37 cellular contexts compared by ENCODE assay signal in genomic region chr1:187872555-187872954, GRCh38.
"Had no signal": no experiment of that assay in that cellular context is flagged by ENCODE, and none has a peak within 500 bp of the region (broad histone marks: within the 10 kb centered on the region; RNA-seq: fewer than 3 reads in every experiment).

No MANE protein-coding gene starts in this region.

- H3K27ac ChIP-seq: ascending aorta, cardiac muscle cell, VCaP had no signal

- H3K4me1 ChIP-seq: adrenal gland, ascending aorta had no signal

- H3K4me3 Mint-ChIP-seq: activated CD4-positive, alpha-beta memory T cell treated with anti-CD3 and anti-CD28 coated beads, Interleukin-2, amount 10 ng/mL, durations not matched to agents 7 days and 5 days; activated CD4-positive, alpha-beta T cell treated with anti-CD3 and anti-CD28 coated beads for 36 hours; activated CD4-positive, alpha-beta T cell treated with anti-CD3 and anti-CD28 coated beads, Interleukin-2, amount 10 ng/mL, durations not matched to agents 7 days and 5 days; activated CD8-positive, alpha-beta memory T cell treated with anti-CD3 and anti-CD28 coated beads, Interleukin-2, amount 10 ng/mL, durations not matched to agents 7 days and 5 days; activated CD8-positive, alpha-beta T cell treated with anti-CD3 and anti-CD28 coated beads, Interleukin-2, amount 10 ng/mL, durations not matched to agents 7 days and 5 days; activated naive CD8-positive, alpha-beta T cell treated with anti-CD3 and anti-CD28 coated beads for 36 hours; activated T-cell treated with anti-CD3 and anti-CD28 coated beads, Interleukin-2, amount 50 U/mL, for 24 hours; brain; central memory CD8-positive, alpha-beta T cell; T-helper 1 cell treated with Interleukin-12 subunit alpha and Interleukin-12 subunit beta and Interleukin-4 antibody, amounts not matched to agents 30 μg/mL and 1 μg/mL, for 36 hours; T-helper 2 cell treated with Interferon-gamma antibody and Interleukin-4, amounts not matched to agents 5 μg/mL and 100 μg/mL, for 36 hours; WTC11 had no signal

- H3K4me1 Mint-ChIP-seq: activated CD4-positive, alpha-beta memory T cell treated with anti-CD3 and anti-CD28 coated beads, Interleukin-2, amount 10 ng/mL, durations not matched to agents 7 days and 5 days; activated CD4-positive, alpha-beta T cell treated with anti-CD3 and anti-CD28 coated beads for 36 hours; activated CD4-positive, alpha-beta T cell treated with anti-CD3 and anti-CD28 coated beads, Interleukin-2, amount 10 ng/mL, durations not matched to agents 7 days and 5 days; activated CD8-positive, alpha-beta memory T cell treated with anti-CD3 and anti-CD28 coated beads, Interleukin-2, amount 10 ng/mL, durations not matched to agents 7 days and 5 days; activated naive CD8-positive, alpha-beta T cell treated with anti-CD3 and anti-CD28 coated beads for 36 hours; central memory CD8-positive, alpha-beta T cell had no signal

- H3K27ac Mint-ChIP-seq: activated CD4-positive, alpha-beta memory T cell treated with anti-CD3 and anti-CD28 coated beads, Interleukin-2, amount 10 ng/mL, durations not matched to agents 7 days and 5 days; activated CD4-positive, alpha-beta T cell treated with anti-CD3 and anti-CD28 coated beads for 36 hours; activated CD4-positive, alpha-beta T cell treated with anti-CD3 and anti-CD28 coated beads, Interleukin-2, amount 10 ng/mL, durations not matched to agents 7 days and 5 days; activated CD8-positive, alpha-beta memory T cell treated with anti-CD3 and anti-CD28 coated beads, Interleukin-2, amount 10 ng/mL, durations not matched to agents 7 days and 5 days; activated CD8-positive, alpha-beta T cell treated with anti-CD3 and anti-CD28 coated beads, Interleukin-2, amount 10 ng/mL, durations not matched to agents 7 days and 5 days; activated naive CD4-positive, alpha-beta T cell treated with anti-CD3 and anti-CD28 coated beads, Interleukin-2, amount 50 U/mL, for 72 hours; activated naive CD8-positive, alpha-beta T cell treated with anti-CD3 and anti-CD28 coated beads for 36 hours; activated T-cell treated with anti-CD3 and anti-CD28 coated beads, Interleukin-2, amount 50 U/mL, for 24 hours; activated T-helper 2 cell treated with anti-CD3 and anti-CD28 coated beads, Interferon-gamma antibody, Interleukin-2, Interleukin-4, amounts not matched to agents 10 μg/mL and 5 μg/mL and 100 μg/mL, durations not matched to agents 14 hours and 24 hours and 36 hours; T-helper 1 cell treated with Interleukin-12 subunit alpha and Interleukin-12 subunit beta and Interleukin-4 antibody, amounts not matched to agents 30 μg/mL and 1 μg/mL, for 36 hours; T-helper 2 cell treated with Interferon-gamma antibody and Interleukin-4, amounts not matched to agents 5 μg/mL and 100 μg/mL, for 36 hours; WTC11 had no signal

- H3K27me3 ChIP-seq: adrenal gland, ascending aorta, cardiac muscle cell had no signal

- H3K27me3 Mint-ChIP-seq: activated CD4-positive, alpha-beta memory T cell treated with anti-CD3 and anti-CD28 coated beads, Interleukin-2, amount 10 ng/mL, durations not matched to agents 7 days and 5 days; activated CD4-positive, alpha-beta T cell treated with anti-CD3 and anti-CD28 coated beads for 36 hours; activated CD4-positive, alpha-beta T cell treated with anti-CD3 and anti-CD28 coated beads, Interleukin-2, amount 10 ng/mL, durations not matched to agents 7 days and 5 days; activated CD8-positive, alpha-beta memory T cell treated with anti-CD3 and anti-CD28 coated beads, Interleukin-2, amount 10 ng/mL, durations not matched to agents 7 days and 5 days; activated naive CD8-positive, alpha-beta T cell treated with anti-CD3 and anti-CD28 coated beads for 36 hours; activated T-cell treated with anti-CD3 and anti-CD28 coated beads, Interleukin-2, amount 50 U/mL, for 24 hours; brain; central memory CD8-positive, alpha-beta T cell had no signal

- H3K4me3 ChIP-seq: adrenal gland, ascending aorta, cardiac muscle cell had no signal

- H3K9me3 ChIP-seq: adrenal gland, ascending aorta had no signal

- ATAC-seq: activated CD4-positive, alpha-beta T cell treated with anti-CD3 and anti-CD28 coated beads for 36 hours; activated CD4-positive, CD25-positive, alpha-beta regulatory T cell treated with anti-CD3 and anti-CD28 coated beads, Interleukin-2, amount 50 U/mL, for 24 hours; activated CD8-positive, alpha-beta memory T cell treated with anti-CD3 and anti-CD28 coated beads, Interleukin-2, amount 10 ng/mL, durations not matched to agents 7 days and 5 days; activated CD8-positive, alpha-beta T cell treated with anti-CD3 and anti-CD28 coated beads, Interleukin-2, amount 10 ng/mL, durations not matched to agents 7 days and 5 days; activated naive CD4-positive, alpha-beta T cell treated with anti-CD3 and anti-CD28 coated beads, Interleukin-2, amount 50 U/mL, for 72 hours; WTC11 had no signal

- H3K36me3 Mint-ChIP-seq: activated CD8-positive, alpha-beta memory T cell treated with anti-CD3 and anti-CD28 coated beads, Interleukin-2, amount 10 ng/mL, durations not matched to agents 7 days and 5 days; activated naive CD8-positive, alpha-beta T cell treated with anti-CD3 and anti-CD28 coated beads for 36 hours; brain had no signal

- DNase-seq: activated CD4-positive, alpha-beta memory T cell treated with anti-CD3 and anti-CD28 coated beads, Interleukin-2, amount 10 ng/mL, durations not matched to agents 7 days and 5 days; activated CD4-positive, alpha-beta T cell treated with anti-CD3 and anti-CD28 coated beads for 1 hour; activated CD4-positive, alpha-beta T cell treated with anti-CD3 and anti-CD28 coated beads for 36 hours; activated CD4-positive, alpha-beta T cell treated with anti-CD3 and anti-CD28 coated beads for 48 hours; activated CD4-positive, alpha-beta T cell treated with anti-CD3 and anti-CD28 coated beads, Interleukin-2, amount 10 ng/mL, durations not matched to agents 7 days and 5 days; activated CD4-positive, alpha-beta T cell treated with anti-CD3 and anti-CD28 coated beads, Interleukin-2, amount 50 U/mL, for 48 hours; activated CD4-positive, CD25-positive, alpha-beta regulatory T cell; activated CD8-positive, alpha-beta memory T cell treated with anti-CD3 and anti-CD28 coated beads for 24 hours; activated CD8-positive, alpha-beta memory T cell treated with anti-CD3 and anti-CD28 coated beads, Interleukin-2, amount 10 ng/mL, durations not matched to agents 7 days and 5 days; activated CD8-positive, alpha-beta memory T cell treated with anti-CD3 and anti-CD28 coated beads, Interleukin-2, amount 50 U/mL, for 48 hours; activated CD8-positive, alpha-beta T cell treated with anti-CD3 and anti-CD28 coated beads, Interleukin-2, amount 10 ng/mL, durations not matched to agents 7 days and 5 days; activated effector memory CD4-positive, alpha-beta T cell treated with Interleukin-2 at 50 U/mL for 16 hours; activated gamma-delta T cell; activated naive CD4-positive, alpha-beta T cell treated with anti-CD3 and anti-CD28 coated beads, Interleukin-2, amount 50 U/mL, for 16 hours; activated naive CD8-positive, alpha-beta T cell treated with anti-CD3 and anti-CD28 coated beads for 36 hours; activated T-cell treated with anti-CD3 and anti-CD28 coated beads, Interleukin-2, amount 50 U/mL, for 24 hours; activated T-cell treated with anti-CD3 and anti-CD28 coated beads, Interleukin-2, amount 50 U/mL, for 48 hours; adrenal gland; amygdala; anterior cingulate cortex; caudate nucleus; cerebellar nuclear complex; SW 1271; T-helper 1 cell; T-helper 2 cell; T-helper 9 cell had no signal

- H3K36me3 ChIP-seq: adrenal gland, ascending aorta, cardiac muscle cell had no signal
